Comparison of ENCODE assay signal across 8 cellular contexts in genomic region chr11:65660908-65661307, GRCh38. TPM values are rescaled to one million over a fixed set of nuclear protein-coding genes. Genes with fewer than 3 reads are reported as not detected.
DNase-seq lines count a peak whose midpoint lies in the region; ATAC-seq, FAIRE-seq and TF ChIP-seq lines count a peak whose summit lies in the region.
"Not testable (repeated sequence)": the region's sequence is repeated elsewhere in the genome, so short reads cannot be mapped to it uniquely, and the experiment has no call there.

No MANE protein-coding gene starts in this region.

- H3K79me2 ChIP-seq in ACC112 (ENCODE audit: control insufficient read depth, insufficient read depth, low read length, unreplicated experiment) = peaks cover 25% of the 10 kb centered on the region
- peaks cover 52% of the 10 kb centered on the region for H3K79me2 ChIP-seq in HCT116 (ENCODE audit: insufficient read depth, low read length)
- peaks cover 18% of the 10 kb centered on the region for H3K79me2 ChIP-seq in SU-DHL-6 (ENCODE audit: insufficient read depth, low read length)
- H3K79me2 ChIP-seq in K562 (ENCODE audit: control insufficient read depth, insufficient read depth, low read length) = peaks cover 25% of the 10 kb centered on the region

- not testable (repeated sequence) for H3K9me3 ChIP-seq in HCT116 (ENCODE audit: control insufficient read depth in 1 of 2, insufficient read depth in 1 of 2, low read depth in 1 of 2, low read length in 2 of 2); SU-DHL-6 (ENCODE audit: insufficient read depth, low read length); K562 (replicated peaks; ENCODE audit: control insufficient read depth, insufficient read depth, low read depth, low read length)

- H3K4me3 Mint-ChIP-seq in activated T-cell treated with anti-CD3 and anti-CD28 coated beads, Interleukin-2, amount 50 U/mL, for 4 hours = peak overlapping the region; percentile 87
- H3K4me3 Mint-ChIP-seq in natural killer cell = peak overlapping the region; percentile 79
- H3K4me3 Mint-ChIP-seq in stimulated activated memory B cell treated with anti-CD40 and anti-IgM and Interleukin-4, amounts not matched to agents 10 μg/mL and 1 μg/mL and 100 μg/mL, for 72 hours = not testable (repeated sequence)

- 96% methylated on average over 4 of the region's 9 CpGs for WGBS in K562 (ENCODE audit: insufficient coverage, low coverage, missing lambda C conversion rate)

- not testable (repeated sequence) for H3K27ac ChIP-seq in ACC112 (ENCODE audit: low read depth, low read length); HCT116 (ENCODE audit: low read depth, low read length); SU-DHL-6 (ENCODE audit: low read depth, low read length); K562 (ENCODE audit: extremely low read depth, low read depth, low read length)

- H3K4me3 ChIP-seq in ACC112 (ENCODE audit: low read depth, low read length) = peak overlapping the region; percentile 95
- not testable (repeated sequence) for H3K4me3 ChIP-seq in HCT116 (replicated peaks in 1 of 2; ENCODE audit: low read depth in 1 of 2, low read length in 2 of 2); SU-DHL-6 (ENCODE audit: insufficient read depth, low read length, poor library complexity, severe bottlenecking); K562
- H3K4me3 ChIP-seq in fibroblast of villous mesenchyme (ENCODE audit: low read depth, low read length) = peak overlapping the region; percentile 77

- ATAC-seq in HCT116; activated T-cell treated with anti-CD3 and anti-CD28 coated beads, Interleukin-2, amount 50 U/mL, for 4 hours; K562; natural killer cell; stimulated activated memory B cell treated with anti-CD40 and anti-IgM and Interleukin-4, amounts not matched to agents 10 μg/mL and 1 μg/mL and 100 μg/mL, for 72 hours: not testable (repeated sequence)

- H3K4me2 ChIP-seq in HCT116 (ENCODE audit: low read length) (peak overlapping the region; percentile 88; the same call in 1 of the 2 replicates), SU-DHL-6 (ENCODE audit: low read depth, low read length, poor library complexity, severe bottlenecking) (peak overlapping the region; percentile 100)
- not testable (repeated sequence) for H3K4me2 ChIP-seq in K562 (ENCODE audit: insufficient read depth, low read length)

- TF ChIP-seq EP300 in K562 (IDR thresholded peaks at IDR 0.05; ENCODE audit: low read length) = not testable (repeated sequence)

- H3K27me3 ChIP-seq in ACC112 (ENCODE audit: insufficient read depth, low read length); HCT116 (ENCODE audit: insufficient read depth, low read length); SU-DHL-6 (ENCODE audit: low read length); K562 (ENCODE audit: control insufficient read depth in 2 of 2, insufficient read depth in 2 of 2, low read length in 2 of 2): not testable (repeated sequence)

- H3K9me2 ChIP-seq in HCT116 (ENCODE audit: insufficient read depth); SU-DHL-6 (replicated peaks; ENCODE audit: insufficient read depth, low read length): not testable (repeated sequence)

- H3K27ac Mint-ChIP-seq in natural killer cell = peak overlapping the region; percentile 83 to 92
- peak overlapping the region; percentile 93 for H3K27ac Mint-ChIP-seq in stimulated activated memory B cell treated with anti-CD40 and anti-IgM and Interleukin-4, amounts not matched to agents 10 μg/mL and 1 μg/mL and 100 μg/mL, for 72 hours

- not testable (repeated sequence) for H2AFZ ChIP-seq in ACC112 (ENCODE audit: low read length, unreplicated experiment); HCT116 (ENCODE audit: low read depth, low read length, poor library complexity, severe bottlenecking); SU-DHL-6 (ENCODE audit: low read depth, low read length, severe bottlenecking); K562 (ENCODE audit: low read depth, low read length)

- POLR2A ChIA-PET in HCT116 (lab: Charles Lee) (interaction anchor here (3.1 kb wide), 1 partner anchor 8 kb away, joined by 24 read pairs; no protein-coding TSS in a partner anchor), K562 (lab: Yijun Ruan, JAX) (interaction anchor here (0.6 kb wide), 2 partner anchors 141 to 1098 kb away, joined by 3 read pairs; no protein-coding TSS in a partner anchor)

- H3K9ac ChIP-seq in HCT116 (ENCODE audit: low read length) = peak overlapping the region; percentile 95; the same call in 1 of the 2 replicates
- H3K9ac ChIP-seq in SU-DHL-6 (ENCODE audit: low read length); K562 (ENCODE audit: insufficient read depth in 1 of 2, low read depth in 2 of 2, low read length in 2 of 2): not testable (repeated sequence)

- RAD21 ChIA-PET in HCT116 (lab: Charles Lee; ENCODE audit: low non-redundant PET in 1 of 2, low total read pairs in 2 of 2, uncharacterized antibody in 2 of 2, unreplicated experiment in 2 of 2) = not testable (repeated sequence)

- TF ChIP-seq CTCF in HCT116 (IDR thresholded peaks at IDR 0.05 in 2 of 3, conservative IDR thresholded peaks at IDR 0.05 in 1 of 3; ENCODE audit: borderline replicate concordance in 1 of 3, insufficient read depth in 1 of 3, low read depth in 2 of 3, low read length in 2 of 3); SU-DHL-6 (IDR thresholded peaks at IDR 0.05; ENCODE audit: insufficient read depth, low read length, poor library complexity, severe bottlenecking); K562 (IDR thresholded peaks at IDR 0.05 in 2 of 3, conservative IDR thresholded peaks at IDR 0.05 in 1 of 3; ENCODE audit: insufficient read depth in 2 of 3, low read depth in 1 of 3, low read length in 3 of 3); fibroblast of villous mesenchyme (IDR thresholded peaks at IDR 0.05; ENCODE audit: insufficient read depth, low read depth, low read length); natural killer cell (IDR thresholded peaks at IDR 0.05): not testable (repeated sequence)

- in situ Hi-C loops in K562 (cut with MboI) = not testable (repeated sequence)

- H3K36me3 ChIP-seq in ACC112 (ENCODE audit: insufficient read depth, low read length) (peaks cover 31% of the 10 kb centered on the region; the same call in 1 of the 2 replicates), HCT116 (ENCODE audit: control insufficient read depth in 1 of 2, insufficient read depth in 2 of 2, low read length in 2 of 2) (peaks cover 33 to 49% of the 10 kb centered on the region in 2 experiments), K562 (ENCODE audit: control insufficient read depth, insufficient read depth, low read length) (peaks cover 56% of the 10 kb centered on the region)
- not testable (repeated sequence) for H3K36me3 ChIP-seq in SU-DHL-6 (ENCODE audit: low read length)

- not testable (repeated sequence) for TF ChIP-seq POLR2A in HCT116 (IDR thresholded peaks at IDR 0.05; ENCODE audit: borderline replicate concordance, extremely low read depth, insufficient read depth, insufficient read length); K562 (conservative IDR thresholded peaks at IDR 0.05)

- not testable (repeated sequence) for BruUV-seq in HCT116 (replicated peaks; lab: Mats Ljungman, UMichigan); K562 (replicated peaks; lab: Mats Ljungman, UMichigan)

- CTCF ChIA-PET in HCT116 (lab: Charles Lee); K562 (lab: Yijun Ruan, JAX; ENCODE audit: low intra/inter-chr PET ratio): not testable (repeated sequence)

- not testable (repeated sequence) for H3F3A ChIP-seq in SU-DHL-6 (ENCODE audit: insufficient read depth)

- not testable (repeated sequence) for H3K27me3 Mint-ChIP-seq in activated T-cell treated with anti-CD3 and anti-CD28 coated beads, Interleukin-2, amount 50 U/mL, for 4 hours (ENCODE audit: low read depth); natural killer cell (ENCODE audit: low read depth in 2 of 2); stimulated activated memory B cell treated with anti-CD40 and anti-IgM and Interleukin-4, amounts not matched to agents 10 μg/mL and 1 μg/mL and 100 μg/mL, for 72 hours

- not testable (repeated sequence) for H4K20me1 ChIP-seq in HCT116 (ENCODE audit: insufficient read depth); SU-DHL-6 (ENCODE audit: low read depth, low read length); K562 (replicated peaks; ENCODE audit: control insufficient read depth, insufficient read depth, low read length)

- H3K4me1 ChIP-seq in ACC112 (ENCODE audit: control insufficient read depth, insufficient read depth, low read length, unreplicated experiment) = not testable (repeated sequence)
- H3K4me1 ChIP-seq in HCT116 (ENCODE audit: control insufficient read depth in 1 of 2, insufficient read depth in 2 of 2, low read length in 2 of 2) (peaks cover 17 to 24% of the 10 kb centered on the region in 2 experiments), K562 (replicated peaks in 1 of 2; ENCODE audit: control insufficient read depth in 2 of 2, insufficient read depth in 2 of 2, low read length in 2 of 2) (peaks cover 7 to 20% of the 10 kb centered on the region in 2 experiments; a peak in 4 of 5 replicates)

- intact Hi-C loops in HCT116 (cut with micrococcal nuclease); K562 (cut with micrococcal nuclease): not testable (repeated sequence)
- intact Hi-C loops in natural killer cell (cut with micrococcal nuclease) = loop anchor here (5.0 kb wide), 1 partner anchor 34 kb away; no protein-coding TSS in a partner anchor

- DNase-seq in HCT116 (ENCODE audit: low read depth, low spot score); activated T-cell treated with anti-CD3 and anti-CD28 coated beads, Interleukin-2, amount 50 U/mL, for 4 hours; K562 (ENCODE audit: extremely low read depth in 1 of 4, low spot score in 3 of 4); fibroblast of villous mesenchyme (ENCODE audit: low read depth); natural killer cell: not testable (repeated sequence)

- H3K9me1 ChIP-seq in K562 (ENCODE audit: control insufficient read depth, insufficient read depth, low read length) = not testable (repeated sequence)

- H3K4me1 Mint-ChIP-seq in activated T-cell treated with anti-CD3 and anti-CD28 coated beads, Interleukin-2, amount 50 U/mL, for 4 hours (ENCODE audit: low read depth) = peaks cover 49% of the 10 kb centered on the region
- peaks cover 32 to 48% of the 10 kb centered on the region in 2 donors for H3K4me1 Mint-ChIP-seq in natural killer cell
- peaks cover 48% of the 10 kb centered on the region for H3K4me1 Mint-ChIP-seq in stimulated activated memory B cell treated with anti-CD40 and anti-IgM and Interleukin-4, amounts not matched to agents 10 μg/mL and 1 μg/mL and 100 μg/mL, for 72 hours

- peaks cover 39% of the 10 kb centered on the region for H3K36me3 Mint-ChIP-seq in activated T-cell treated with anti-CD3 and anti-CD28 coated beads, Interleukin-2, amount 50 U/mL, for 4 hours (ENCODE audit: insufficient read depth)
- H3K36me3 Mint-ChIP-seq in natural killer cell = peaks cover 18% of the 10 kb centered on the region
- peaks cover 44% of the 10 kb centered on the region for H3K36me3 Mint-ChIP-seq in stimulated activated memory B cell treated with anti-CD40 and anti-IgM and Interleukin-4, amounts not matched to agents 10 μg/mL and 1 μg/mL and 100 μg/mL, for 72 hours

- not testable (repeated sequence) for TF ChIP-seq RAD21 in HCT116 (IDR thresholded peaks at IDR 0.05; ENCODE audit: low read depth); K562 (CRISPR knock-in tag; conservative IDR thresholded peaks at IDR 0.05 in 1 of 2, IDR thresholded peaks at IDR 0.05 in 1 of 2)

- not testable (repeated sequence) for H3K9me3 Mint-ChIP-seq in activated T-cell treated with anti-CD3 and anti-CD28 coated beads, Interleukin-2, amount 50 U/mL, for 4 hours; natural killer cell; stimulated activated memory B cell treated with anti-CD40 and anti-IgM and Interleukin-4, amounts not matched to agents 10 μg/mL and 1 μg/mL and 100 μg/mL, for 72 hours

- FAIRE-seq in K562 (lab: Jason Lieb, UNC) = not testable (repeated sequence)

RNA-seq across cellular contexts. Expression of gene RELA, which starts 1.8 kb away (rescaled TPM):
- total RNA-seq in HCT116 (2021; ENCODE audit: unreplicated experiment) = 78.5 TPM
- polyA plus RNA-seq in HCT116 (2012) = 95.2 and 115 TPM in 2 replicates
- 100 to 1,000 TPM; 108 to 118 (median 111) TPM for total RNA-seq in activated T-cell treated with anti-CD3 and anti-CD28 coated beads, Interleukin-2, amount 50 U/mL, for 4 hours
- total RNA-seq in K562 (2011; cell fraction: chromatin; rRNA removed; ENCODE audit: low replicate concordance) = 79.5 and 201 TPM in 2 replicates
- 107 and 114 TPM in 2 replicates for total RNA-seq in K562 (2011; cell fraction: nucleolus; rRNA removed)
- 101 and 117 TPM in 2 replicates for total RNA-seq in K562 (2011; cell fraction: nucleoplasm; rRNA removed)
- 33.4 and 37.6 TPM in 2 replicates for total RNA-seq in K562 (2014; rRNA removed)
- 13.6 and 14.2 TPM in 2 replicates for total RNA-seq in K562 (2014; rRNA removed; fragmentation: Illumina TruSeq; extraction: Trizol)
- total RNA-seq in K562 (2015; rRNA removed; fragmentation: Illumina TruSeq; extraction: Trizol) = 20.6 and 21.0 TPM in 2 replicates
- 52.2 and 62.0 TPM in 2 replicates for total RNA-seq in K562 (2021)
- 17.0 and 30.8 TPM in 2 replicates for polyA plus RNA-seq in K562 (2011; rRNA removed)
- polyA plus RNA-seq in K562 (2011; cell fraction: cytosol; rRNA removed) = 15.4 and 23.1 TPM in 2 replicates
- polyA plus RNA-seq in K562 (2011; cell fraction: nucleus; rRNA removed) = 129 and 168 TPM in 2 replicates
- 45.8 and 53.1 TPM in 2 replicates for polyA plus RNA-seq in K562 (2012)
- polyA plus RNA-seq in K562 (2014; fragmentation: Illumina TruSeq; extraction: Trizol) = 46.8 and 67.4 TPM in 2 replicates
- polyA plus RNA-seq in K562 (2014; fragmentation: Nextera tagmentation; extraction: Ambion mirVana) = 1 to 10 TPM; 6.0 to 6.4 TPM
- polyA plus RNA-seq in K562 (2014; rRNA removed) = 30.1 and 31.1 TPM in 2 replicates
- 24.3 and 24.4 TPM in 2 replicates for polyA minus RNA-seq in K562 (2011; rRNA and poly(A)+ RNA removed)
- polyA minus RNA-seq in K562 (2011; cell fraction: cytosol; rRNA and poly(A)+ RNA removed) = 25.8 and 34.8 TPM in 2 replicates
- polyA minus RNA-seq in K562 (2011; cell fraction: nucleus; rRNA and poly(A)+ RNA removed) = 58.0 and 73.5 TPM in 2 replicates
- total RNA-seq in fibroblast of villous mesenchyme = 22.2 and 24.2 TPM in 2 replicates
- total RNA-seq in natural killer cell = 100 to 1,000 TPM; 319 to 380 (median 338) TPM

RNA-seq across cellular contexts. Expression of gene SIPA1, which starts 23.0 kb away (rescaled TPM):
- total RNA-seq in HCT116 (2021; ENCODE audit: unreplicated experiment) (105 TPM), K562 (2014; rRNA removed) (45.7 and 56.0 TPM in 2 replicates), K562 (2014; rRNA removed; fragmentation: Illumina TruSeq; extraction: Trizol) (12.4 and 14.2 TPM in 2 replicates), K562 (2015; rRNA removed; fragmentation: Illumina TruSeq; extraction: Trizol) (28.3 and 29.2 TPM in 2 replicates), K562 (2021) (83.1 and 85.8 TPM in 2 replicates), fibroblast of villous mesenchyme (34.5 and 34.8 TPM in 2 replicates), natural killer cell (100 to 1,000 TPM; 520 to 776 (median 743) TPM)
- polyA plus RNA-seq in HCT116 (2012) = 88.0 and 91.4 TPM in 2 replicates
- total RNA-seq in activated T-cell treated with anti-CD3 and anti-CD28 coated beads, Interleukin-2, amount 50 U/mL, for 4 hours = 100 to 1,000 TPM in 1 of 3 donors, 10 to 100 TPM in 2; 80.0 to 101 (median 95.4) TPM
- 26.8 and 126 TPM in 2 replicates for total RNA-seq in K562 (2011; cell fraction: chromatin; rRNA removed; ENCODE audit: low replicate concordance)
- total RNA-seq in K562 (2011; cell fraction: nucleolus; rRNA removed) = 79.4 and 96.4 TPM in 2 replicates
- 35.7 and 43.0 TPM in 2 replicates for total RNA-seq in K562 (2011; cell fraction: nucleoplasm; rRNA removed)
- polyA plus RNA-seq in K562 (2011; rRNA removed) (16.8 and 31.3 TPM in 2 replicates), K562 (2014; fragmentation: Illumina TruSeq; extraction: Trizol) (15.5 and 30.0 TPM in 2 replicates), K562 (2014; fragmentation: Nextera tagmentation; extraction: Ambion mirVana) (1 to 10 TPM in 1 of 2 experiments, under 1 TPM in 1; 0.25 to 1.4 TPM), K562 (2014; rRNA removed) (34.7 and 37.2 TPM in 2 replicates)
- polyA plus RNA-seq in K562 (2011; cell fraction: cytosol; rRNA removed) = 19.5 and 74.2 TPM in 2 replicates
- polyA plus RNA-seq in K562 (2011; cell fraction: nucleus; rRNA removed) = 72.0 and 175 TPM in 2 replicates
- polyA plus RNA-seq in K562 (2012) = 54.8 and 65.0 TPM in 2 replicates
- 15.4 and 26.3 TPM in 2 replicates for polyA minus RNA-seq in K562 (2011; rRNA and poly(A)+ RNA removed)
- 43.1 and 44.1 TPM in 2 replicates for polyA minus RNA-seq in K562 (2011; cell fraction: cytosol; rRNA and poly(A)+ RNA removed)
- polyA minus RNA-seq in K562 (2011; cell fraction: nucleus; rRNA and poly(A)+ RNA removed) = 26.3 and 33.0 TPM in 2 replicates

RNA-seq across cellular contexts. Expression of gene PCNX3, which starts 45.3 kb away (rescaled TPM):
- 50.4 TPM for total RNA-seq in HCT116 (2021; ENCODE audit: unreplicated experiment)
- 32.6 and 43.2 TPM in 2 replicates for polyA plus RNA-seq in HCT116 (2012)
- 10 to 100 TPM; 55.8 to 59.7 (median 59.5) TPM for total RNA-seq in activated T-cell treated with anti-CD3 and anti-CD28 coated beads, Interleukin-2, amount 50 U/mL, for 4 hours
- total RNA-seq in K562 (2011; cell fraction: chromatin; rRNA removed; ENCODE audit: low replicate concordance) = 75.0 and 267 TPM in 2 replicates
- 170 and 187 TPM in 2 replicates for total RNA-seq in K562 (2011; cell fraction: nucleolus; rRNA removed)
- total RNA-seq in K562 (2011; cell fraction: nucleoplasm; rRNA removed) = 110 and 119 TPM in 2 replicates
- total RNA-seq in K562 (2014; rRNA removed) = 21.3 and 24.3 TPM in 2 replicates
- 2.5 and 4.3 TPM in 2 replicates for total RNA-seq in K562 (2014; rRNA removed; fragmentation: Illumina TruSeq; extraction: Trizol)
- 13.9 and 14.1 TPM in 2 replicates for total RNA-seq in K562 (2015; rRNA removed; fragmentation: Illumina TruSeq; extraction: Trizol)
- total RNA-seq in K562 (2021) = 40.0 and 47.8 TPM in 2 replicates
- polyA plus RNA-seq in K562 (2011; rRNA removed) = 9.2 and 19.0 TPM in 2 replicates
- polyA plus RNA-seq in K562 (2011; cell fraction: cytosol; rRNA removed) = 17.7 and 33.4 TPM in 2 replicates
- polyA plus RNA-seq in K562 (2011; cell fraction: nucleus; rRNA removed) = 87.8 and 157 TPM in 2 replicates
- polyA plus RNA-seq in K562 (2012) = 25.3 and 40.1 TPM in 2 replicates
- 12.8 and 28.6 TPM in 2 replicates for polyA plus RNA-seq in K562 (2014; fragmentation: Illumina TruSeq; extraction: Trizol)
- polyA plus RNA-seq in K562 (2014; fragmentation: Nextera tagmentation; extraction: Ambion mirVana) = under 1 TPM; 0.11 to 0.29 TPM
- 30.1 and 32.8 TPM in 2 replicates for polyA plus RNA-seq in K562 (2014; rRNA removed)
- 8.4 and 10.6 TPM in 2 replicates for polyA minus RNA-seq in K562 (2011; rRNA and poly(A)+ RNA removed)
- 25.9 and 35.1 TPM in 2 replicates for polyA minus RNA-seq in K562 (2011; cell fraction: cytosol; rRNA and poly(A)+ RNA removed)
- polyA minus RNA-seq in K562 (2011; cell fraction: nucleus; rRNA and poly(A)+ RNA removed) = 43.0 and 43.9 TPM in 2 replicates
- total RNA-seq in fibroblast of villous mesenchyme = 32.4 and 33.5 TPM in 2 replicates
- 100 to 1,000 TPM; 101 to 105 (median 102) TPM for total RNA-seq in natural killer cell

RNA-seq across cellular contexts. Expression of gene MAP3K11, which starts 46.9 kb away (rescaled TPM):
- total RNA-seq in HCT116 (2021; ENCODE audit: unreplicated experiment) (59.8 TPM), K562 (2014; rRNA removed) (28.7 and 39.9 TPM in 2 replicates), K562 (2014; rRNA removed; fragmentation: Illumina TruSeq; extraction: Trizol) (5.4 and 9.0 TPM in 2 replicates), K562 (2015; rRNA removed; fragmentation: Illumina TruSeq; extraction: Trizol) (18.2 and 20.5 TPM in 2 replicates), K562 (2021) (42.7 and 47.7 TPM in 2 replicates), fibroblast of villous mesenchyme (28.9 and 29.3 TPM in 2 replicates), natural killer cell (10 to 100 TPM; 85.3 to 94.5 (median 94.0) TPM)
- 38.4 and 39.6 TPM in 2 replicates for polyA plus RNA-seq in HCT116 (2012)
- 10 to 100 TPM; 71.8 to 87.1 (median 74.3) TPM for total RNA-seq in activated T-cell treated with anti-CD3 and anti-CD28 coated beads, Interleukin-2, amount 50 U/mL, for 4 hours
- 60.6 and 168 TPM in 2 replicates for total RNA-seq in K562 (2011; cell fraction: chromatin; rRNA removed; ENCODE audit: low replicate concordance)
- 72.6 and 83.4 TPM in 2 replicates for total RNA-seq in K562 (2011; cell fraction: nucleolus; rRNA removed)
- 51.5 and 63.5 TPM in 2 replicates for total RNA-seq in K562 (2011; cell fraction: nucleoplasm; rRNA removed)
- polyA plus RNA-seq in K562 (2011; rRNA removed) (13.1 and 18.0 TPM in 2 replicates), K562 (2014; fragmentation: Illumina TruSeq; extraction: Trizol) (12.2 and 23.0 TPM in 2 replicates), K562 (2014; fragmentation: Nextera tagmentation; extraction: Ambion mirVana) (1 to 10 TPM in 1 of 2 experiments, under 1 TPM in 1; 0.77 to 1.6 TPM), K562 (2014; rRNA removed) (25.0 and 31.6 TPM in 2 replicates)
- polyA plus RNA-seq in K562 (2011; cell fraction: cytosol; rRNA removed) = 19.3 and 52.1 TPM in 2 replicates
- 31.1 and 52.1 TPM in 2 replicates for polyA plus RNA-seq in K562 (2011; cell fraction: nucleus; rRNA removed)
- polyA plus RNA-seq in K562 (2012) = 35.9 and 37.4 TPM in 2 replicates
- polyA minus RNA-seq in K562 (2011; rRNA and poly(A)+ RNA removed) = 14.7 TPM in 2 replicates
- 23.4 and 26.2 TPM in 2 replicates for polyA minus RNA-seq in K562 (2011; cell fraction: cytosol; rRNA and poly(A)+ RNA removed)
- polyA minus RNA-seq in K562 (2011; cell fraction: nucleus; rRNA and poly(A)+ RNA removed) = 24.2 and 31.1 TPM in 2 replicates

RNA-seq across cellular contexts. Expression of gene KAT5, which starts 51.1 kb away (rescaled TPM):
- total RNA-seq in HCT116 (2021; ENCODE audit: unreplicated experiment) = 78.7 TPM
- 65.0 and 76.8 TPM in 2 replicates for polyA plus RNA-seq in HCT116 (2012)
- total RNA-seq in activated T-cell treated with anti-CD3 and anti-CD28 coated beads, Interleukin-2, amount 50 U/mL, for 4 hours = 10 to 100 TPM; 81.7 to 96.5 (median 85.1) TPM
- total RNA-seq in K562 (2011; cell fraction: chromatin; rRNA removed; ENCODE audit: low replicate concordance) = 44.9 and 134 TPM in 2 replicates
- total RNA-seq in K562 (2011; cell fraction: nucleolus; rRNA removed) = 81.0 and 82.1 TPM in 2 replicates
- 51.7 and 58.3 TPM in 2 replicates for total RNA-seq in K562 (2011; cell fraction: nucleoplasm; rRNA removed)
- total RNA-seq in K562 (2014; rRNA removed) = 59.6 and 74.1 TPM in 2 replicates
- 28.8 and 34.4 TPM in 2 replicates for total RNA-seq in K562 (2014; rRNA removed; fragmentation: Illumina TruSeq; extraction: Trizol)
- 52.7 and 57.5 TPM in 2 replicates for total RNA-seq in K562 (2015; rRNA removed; fragmentation: Illumina TruSeq; extraction: Trizol)
- total RNA-seq in K562 (2021) = 68.3 and 76.8 TPM in 2 replicates
- polyA plus RNA-seq in K562 (2011; rRNA removed) = 42.4 and 57.9 TPM in 2 replicates
- 44.4 and 53.1 TPM in 2 replicates for polyA plus RNA-seq in K562 (2011; cell fraction: cytosol; rRNA removed)
- polyA plus RNA-seq in K562 (2011; cell fraction: nucleus; rRNA removed) = 70.2 and 76.3 TPM in 2 replicates
- 52.3 and 56.9 TPM in 2 replicates for polyA plus RNA-seq in K562 (2012)
- 63.3 and 66.5 TPM in 2 replicates for polyA plus RNA-seq in K562 (2014; fragmentation: Illumina TruSeq; extraction: Trizol)
- polyA plus RNA-seq in K562 (2014; fragmentation: Nextera tagmentation; extraction: Ambion mirVana) = 10 to 100 TPM in 1 of 2 experiments, 1 to 10 TPM in 1; 3.6 to 12.9 TPM
- polyA plus RNA-seq in K562 (2014; rRNA removed) = 68.4 and 75.4 TPM in 2 replicates
- 47.1 and 62.6 TPM in 2 replicates for polyA minus RNA-seq in K562 (2011; rRNA and poly(A)+ RNA removed)
- 27.5 and 38.4 TPM in 2 replicates for polyA minus RNA-seq in K562 (2011; cell fraction: cytosol; rRNA and poly(A)+ RNA removed)
- polyA minus RNA-seq in K562 (2011; cell fraction: nucleus; rRNA and poly(A)+ RNA removed) = 32.3 and 44.0 TPM in 2 replicates
- total RNA-seq in fibroblast of villous mesenchyme = 33.2 and 42.2 TPM in 2 replicates
- 100 to 1,000 TPM; 140 to 155 (median 146) TPM for total RNA-seq in natural killer cell
